20 cellular contexts compared by ENCODE assay signal in the genomic region with DNA sequence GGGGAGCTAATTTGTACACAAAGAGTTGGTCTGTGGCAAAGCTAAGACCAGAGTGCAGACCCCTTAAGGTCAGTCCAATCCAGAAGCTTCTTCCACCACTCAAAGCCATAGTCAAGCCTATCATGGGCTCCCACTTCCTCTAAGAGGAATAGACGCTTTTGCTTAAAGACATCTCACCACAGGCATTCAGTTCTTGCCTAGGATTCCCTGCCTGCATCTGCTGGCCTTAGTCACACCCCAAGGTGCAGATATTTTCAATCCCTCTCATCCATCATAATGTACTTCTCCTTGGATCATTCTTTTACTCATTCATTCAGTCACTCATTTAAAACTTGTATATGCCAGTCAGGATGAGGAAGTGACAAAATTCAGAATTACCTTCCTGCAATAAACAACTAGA.
A peak's percentile ranks its signal among the peaks of the same experiment; 100 is the strongest.
DNase-seq lines count a peak whose midpoint lies in the region; ATAC-seq, FAIRE-seq and TF ChIP-seq lines count a peak whose summit lies in the region.
"Had no signal": no experiment of that assay in that cellular context is flagged by ENCODE, and none has a peak within 500 bp of the region (broad histone marks: within the 10 kb centered on the region; RNA-seq: fewer than 3 reads in every experiment).

No MANE protein-coding gene starts in this region.

- H3K27me3 Mint-ChIP-seq in GM23338 (ENCODE audit: insufficient read depth, low read depth, poor library complexity) = peaks cover 2% of the 10 kb centered on the region
- H3K27me3 Mint-ChIP-seq in astrocyte (ENCODE audit: low read depth, unreplicated experiment) = no peaks in the 10 kb centered on the region
- H3K27me3 Mint-ChIP-seq: CD4-positive, CD25-positive, alpha-beta regulatory T cell had no signal

- TF ChIP-seq CTCF in GM23338 (conservative IDR thresholded peaks at IDR 0.05; ENCODE audit: low read depth in 2 of 2) (no peak), astrocyte (IDR thresholded peaks at IDR 0.05; ENCODE audit: insufficient read depth, low read depth, low read length) (no peak), colonic mucosa (IDR thresholded peaks at IDR 0.05) (no peak)

- intact Hi-C loops in colonic mucosa (cut with DNase I) = no loop called here

- no peak overlapping the region for H3K9ac ChIP-seq in astrocyte (ENCODE audit: low read length)
- no peak overlapping the region for H3K9ac ChIP-seq in colonic mucosa (ENCODE audit: low read depth in 2 of 2, low read length in 2 of 2)

- H3K36me3 ChIP-seq in GM23338 (ENCODE audit: insufficient read depth) = no peaks in the 10 kb centered on the region
- H3K36me3 ChIP-seq in astrocyte (ENCODE audit: insufficient read depth, low read length) = no peaks in the 10 kb centered on the region
- H3K36me3 ChIP-seq in colonic mucosa = no peaks in the 10 kb centered on the region
- H3K36me3 ChIP-seq: HAP-1 had no signal

- no peak for FAIRE-seq in astrocyte (lab: Jason Lieb, UNC)
- FAIRE-seq: GM12892, HTR-8/SVneo, K562 had no signal

- H3K4me1 ChIP-seq in GM23338 (ENCODE audit: insufficient read depth) (peaks cover 13% of the 10 kb centered on the region), astrocyte (ENCODE audit: insufficient read depth, low read length) (no peaks in the 10 kb centered on the region), colonic mucosa (no peaks in the 10 kb centered on the region)

- no peak overlapping the region for H3K27ac ChIP-seq in GM23338 (ENCODE audit: low read depth)
- no peak overlapping the region for H3K27ac ChIP-seq in astrocyte (ENCODE audit: low read depth, low read length)
- H3K27ac ChIP-seq in colonic mucosa = no peak overlapping the region

- H3K4me1 Mint-ChIP-seq in GM23338 (peaks cover 11% of the 10 kb centered on the region), astrocyte (ENCODE audit: low read depth, unreplicated experiment) (no peaks in the 10 kb centered on the region)
- H3K4me1 Mint-ChIP-seq: B cell had no signal

- H3K4me3 Mint-ChIP-seq in GM23338 (no peak overlapping the region), astrocyte (ENCODE audit: unreplicated experiment) (no peak overlapping the region)
- H3K4me3 Mint-ChIP-seq: B cell; CD4-positive, CD25-positive, alpha-beta regulatory T cell; CD8-positive, alpha-beta memory T cell had no signal

- H3K4me3 ChIP-seq in GM23338 = no peak overlapping the region
- H3K4me3 ChIP-seq in astrocyte (ENCODE audit: insufficient read depth, low read depth, low read length) = no peak overlapping the region
- H3K4me3 ChIP-seq in colonic mucosa = no peak overlapping the region
- H3K4me3 ChIP-seq: HAP-1, K562 had no signal

- H3K4me2 ChIP-seq in GM23338 (no peak overlapping the region), astrocyte (ENCODE audit: low read length) (no peak overlapping the region)

- H3F3A ChIP-seq in GM23338 (replicated peaks; ENCODE audit: low read depth) = no peaks in the 10 kb centered on the region

- no peaks in the 10 kb centered on the region for H3K27me3 ChIP-seq in GM23338 (ENCODE audit: insufficient read depth)
- H3K27me3 ChIP-seq in astrocyte (ENCODE audit: insufficient read depth, low read length) = no peaks in the 10 kb centered on the region
- H3K27me3 ChIP-seq in colonic mucosa = no peaks in the 10 kb centered on the region

- ATAC-seq in GM23338 (no peak), GM21619 (IDR thresholded peaks at IDR 0.05; ENCODE audit: unreplicated experiment) (no peak), HG03159 (IDR thresholded peaks at IDR 0.05; ENCODE audit: unreplicated experiment) (no peak)
- ATAC-seq: K562 had no signal

- peaks cover 10% of the 10 kb centered on the region for H3K9me2 ChIP-seq in GM23338 (ENCODE audit: insufficient read depth)

- peaks cover 6% of the 10 kb centered on the region; the same call in 2 of the 3 replicates for H3K36me3 Mint-ChIP-seq in GM23338 (ENCODE audit: low read depth)
- no peaks in the 10 kb centered on the region for H3K36me3 Mint-ChIP-seq in astrocyte (ENCODE audit: low read depth, unreplicated experiment)
- H3K36me3 Mint-ChIP-seq: CD4-positive, CD25-positive, alpha-beta regulatory T cell had no signal

- H3K79me2 ChIP-seq in GM23338 (replicated peaks; ENCODE audit: insufficient read depth) (no peaks in the 10 kb centered on the region), astrocyte (ENCODE audit: insufficient read depth, low read length) (no peaks in the 10 kb centered on the region)

- H3K9me3 ChIP-seq in astrocyte (ENCODE audit: insufficient read depth, low read depth, low read length) (no peaks in the 10 kb centered on the region), colonic mucosa (no peaks in the 10 kb centered on the region)
- H3K9me3 ChIP-seq: HAP-1 had no signal

- H3K9me3 Mint-ChIP-seq in GM23338 (peaks cover 5% of the 10 kb centered on the region; the same call in 1 of the 3 replicates), astrocyte (ENCODE audit: unreplicated experiment) (no peaks in the 10 kb centered on the region)

- H2AFZ ChIP-seq in GM23338 (peak overlapping the region; percentile 15; the same call in 1 of the 2 replicates), astrocyte (ENCODE audit: low read depth, low read length) (no peak overlapping the region)

- DNase-seq in GM23338 (ENCODE audit: low spot score) (no peak), MV-4-11 (lab: John Stamatoyannopoulos, UW) (peak; percentile 26), astrocyte (ENCODE audit: low read depth) (peak; percentile 34), colonic mucosa (no peak)
- DNase-seq: C1 segment of cervical spinal cord; CD4-positive, CD25-positive, alpha-beta regulatory T cell; CD8-positive, alpha-beta memory T cell; COR-L47; DMS 273 treated with DMSO at 0.1 percent for 48 hours; DMS53; DND-41; EL; IMR-90 had no signal

- H3K27ac Mint-ChIP-seq in GM23338 (no peak overlapping the region), astrocyte (ENCODE audit: unreplicated experiment) (no peak overlapping the region)
- H3K27ac Mint-ChIP-seq: B cell; CD4-positive, CD25-positive, alpha-beta regulatory T cell; CD8-positive, alpha-beta memory T cell had no signal

- H4K20me1 ChIP-seq in GM23338 (replicated peaks; ENCODE audit: insufficient read depth) (no peaks in the 10 kb centered on the region), astrocyte (ENCODE audit: insufficient read depth, low read length) (no peaks in the 10 kb centered on the region)

TF ChIP-seq in GM23338, 12 proteins besides CTCF, POLR2A, EP300 and RAD21 (continues in another document):
- TF ChIP-seq ZNF114 (CRISPR knock-in tag; IDR thresholded peaks at IDR 0.05) = no peak
- no peak for TF ChIP-seq JUNB (IDR thresholded peaks at IDR 0.05; ENCODE audit: unreplicated experiment)
- no peak for TF ChIP-seq EZH2 (IDR thresholded peaks at IDR 0.05; ENCODE audit: low read depth, unreplicated experiment)
- TF ChIP-seq POLR2AphosphoS5 (IDR thresholded peaks at IDR 0.05; ENCODE audit: low read depth) = no peak
- TF ChIP-seq EZH2phosphoT487 (IDR thresholded peaks at IDR 0.05; ENCODE audit: unreplicated experiment) = no peak

Comparison
In these comparisons a context has a peak if more than half of its experiments do, and no peak if none do; other contexts are left out.
1. DNase-seq: peak in MV-4-11 (single experiment) and astrocyte (single experiment); none in GM23338 (single experiment) and colonic mucosa (single experiment).